Comparison of ENCODE assay signal across 23 cellular contexts in genomic region chr9:80720579-80720978, GRCh38.
"Had no signal": no experiment of that assay in that cellular context is flagged by ENCODE, and none has a peak within 500 bp of the region (broad histone marks: within the 10 kb centered on the region; RNA-seq: fewer than 3 reads in every experiment).

No MANE protein-coding gene starts in this region.

- H3K27ac ChIP-seq: left lung, lower lobe of right lung, ovary, right atrium auricular region, right lobe of liver, tibial nerve, uterus had no signal

- H3K36me3 ChIP-seq: left lung, lower lobe of right lung, ovary, right atrium auricular region, right lobe of liver, tibial nerve, uterus had no signal

- H3K9me3 ChIP-seq: ovary, right lobe of liver, uterus had no signal

- DNase-seq: hypothalamus; immature natural killer cell; kidney; left colon; left lung; lower lobe of right lung; mesendoderm; naive B cell; ovary; right lobe of liver; stimulated activated CD4-positive, alpha-beta T cell treated with anti-CD3 and anti-CD28 coated beads, Interleukin-1b, Interleukin-23, amount 100 ng/mL, for 48 hours; stimulated activated CD4-positive, alpha-beta T cell treated with anti-CD3 and anti-CD28 coated beads, Interleukin-2, amount 100 ng/mL, for 48 hours; stimulated activated CD4-positive, alpha-beta T cell treated with anti-CD3 and anti-CD28 coated beads, Interleukin-4, amount 100 ng/mL, for 4 hours; stimulated activated CD8-positive, alpha-beta memory T cell treated with anti-CD3 and anti-CD28 coated beads, Interleukin-4, amount 100 ng/mL, for 48 hours; stimulated activated naive CD4-positive, alpha-beta T cell treated with Interleukin-2 at 50 U/mL for 16 hours; stimulated activated naive CD8-positive, alpha-beta T cell treated with anti-CD3 and anti-CD28 coated beads, Interleukin-15, amount 100 ng/mL, for 72 hours; substantia nigra; uterus had no signal

- H3K27me3 ChIP-seq: left lung, ovary, right atrium auricular region, right lobe of liver, tibial nerve, uterus had no signal

- H3K4me1 ChIP-seq: left lung, lower lobe of right lung, right atrium auricular region, right lobe of liver, tibial nerve, uterus had no signal

- ATAC-seq: left colon; left lung; lower lobe of right lung; natural killer cell treated with Interleukin-12 subunit alpha and Interleukin-12 subunit beta and Interleukin-15 and Interleukin-18, amount 100 ng/mL, for 72 hours; right lobe of liver; stimulated activated memory B cell treated with anti-CD40 and anti-IgM and Interleukin-4, amounts not matched to agents 10 μg/mL and 1 μg/mL and 100 μg/mL, for 72 hours; stimulated activated naive CD8-positive, alpha-beta T cell treated with anti-CD3 and anti-CD28 coated beads, Interleukin-15, amount 100 ng/mL, for 72 hours had no signal

- H3K4me2 ChIP-seq: smooth muscle cell had no signal

- H3K4me3 ChIP-seq: left lung, lower lobe of right lung, ovary, right atrium auricular region, right lobe of liver, smooth muscle cell, tibial nerve, uterus had no signal
